Comparison of ENCODE assay signal across 12 cellular contexts in the genomic region with DNA sequence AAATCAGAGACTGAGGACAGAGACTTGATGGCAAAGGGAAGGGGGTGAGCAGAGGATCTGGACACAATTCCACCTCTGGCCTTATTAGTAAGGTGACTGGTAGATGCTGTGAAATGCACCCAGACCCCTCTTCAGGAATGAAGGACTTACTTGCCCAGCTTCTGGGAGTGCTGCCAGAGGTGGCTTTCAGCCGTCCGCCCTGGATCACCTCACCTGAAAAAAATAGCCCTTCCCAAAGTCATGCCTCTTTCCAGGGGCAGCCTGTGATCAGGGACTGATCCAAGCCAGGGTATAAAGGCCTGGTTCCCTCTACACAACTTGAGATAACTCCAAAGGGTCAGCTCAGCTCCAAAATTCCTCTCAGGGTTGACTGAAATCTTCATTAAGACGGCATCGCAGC. TPM values are rescaled to one million over a fixed set of nuclear protein-coding genes. Genes with fewer than 3 reads are reported as not detected.
"Had no signal": no experiment of that assay in that cellular context is flagged by ENCODE, and none has a peak within 500 bp of the region (broad histone marks: within the 10 kb centered on the region; RNA-seq: fewer than 3 reads in every experiment).

No MANE protein-coding gene starts in this region.

- H3K4me2 ChIP-seq: GM23338 had no signal

- H2AFZ ChIP-seq: GM23248, GM23338 had no signal

- ATAC-seq: GM23338, HCT116 had no signal

- H3K36me3 ChIP-seq: HAP-1 had no signal

- FAIRE-seq: H1, H54 had no signal

- H3K9me3 ChIP-seq: HAP-1 had no signal

- H3K4me3 ChIP-seq: GM23248, GM23338, HAP-1 had no signal

- H3K9ac ChIP-seq: GM23248 had no signal

- H3K4me1 ChIP-seq: HAP-1 had no signal

- H3K27ac ChIP-seq: GM23248 had no signal

- DNase-seq: GM23248, GOT3, H7, H9, HCEC 1CT, HFFc6 had no signal

RNA-seq across cellular contexts. Expression of gene TMEM220, which starts 20.4 kb away (rescaled TPM):
- total RNA-seq: H4 had no signal

RNA-seq across cellular contexts. Expression of gene TMEM238L, which starts 53.7 kb away (rescaled TPM):
- total RNA-seq: GM23248, GM23338, H1, H4, H7, H9, HFFc6 had no signal
- polyA plus RNA-seq: GM23248, GM23338, H1 had no signal
